2 cellular contexts compared by ENCODE assay signal in genomic region chr1:183512450-183512849, GRCh38.
TF ChIP-seq lines count a peak whose summit lies in the region.

No MANE protein-coding gene starts in this region.

TF ChIP-seq in A549, 52 proteins besides CTCF, POLR2A, EP300 and RAD21 (continued from another document):
- no peak for TF ChIP-seq REST (IDR thresholded peaks at IDR 0.05)
- TF ChIP-seq KDM1A (IDR thresholded peaks at IDR 0.05; ENCODE audit: low read depth): no peak
- TF ChIP-seq JUNB (IDR thresholded peaks at IDR 0.05): no peak
- no peak for TF ChIP-seq FOSL2 (IDR thresholded peaks at IDR 0.05)
- TF ChIP-seq FOSL2 (CRISPR knock-in tag; IDR thresholded peaks at IDR 0.05): no peak
- no peak for TF ChIP-seq PBX3 (IDR thresholded peaks at IDR 0.05)
- TF ChIP-seq POLR2AphosphoS2 (conservative IDR thresholded peaks at IDR 0.05; ENCODE audit: low read length): no peak

TF ChIP-seq in WTC11, 78 proteins besides CTCF, POLR2A, EP300 and RAD21:
- TF ChIP-seq PRDM15 (CRISPR knock-in tag; IDR thresholded peaks at IDR 0.05): no peak
- TF ChIP-seq ZBTB21 (CRISPR knock-in tag; IDR thresholded peaks at IDR 0.05; ENCODE audit: borderline replicate concordance): no peak
- no peak for TF ChIP-seq ESRRA (CRISPR knock-in tag; IDR thresholded peaks at IDR 0.05; ENCODE audit: borderline replicate concordance)
- TF ChIP-seq ZNF416 (CRISPR knock-in tag; IDR thresholded peaks at IDR 0.05): no peak
- no peak for TF ChIP-seq GTF2I (CRISPR knock-in tag; conservative IDR thresholded peaks at IDR 0.05)
- TF ChIP-seq CBFB (CRISPR knock-in tag; IDR thresholded peaks at IDR 0.05; ENCODE audit: low read depth): no peak
- TF ChIP-seq STAT6 (CRISPR knock-in tag; conservative IDR thresholded peaks at IDR 0.05; ENCODE audit: low read depth): no peak
- TF ChIP-seq ZSCAN18 (CRISPR knock-in tag; IDR thresholded peaks at IDR 0.05): no peak
- no peak for TF ChIP-seq ZNF425 (CRISPR knock-in tag; conservative IDR thresholded peaks at IDR 0.05)
- no peak for TF ChIP-seq IRF1 (CRISPR knock-in tag; IDR thresholded peaks at IDR 0.05)
- TF ChIP-seq ETV6 (CRISPR knock-in tag; IDR thresholded peaks at IDR 0.05): no peak
- no peak for TF ChIP-seq RELA (CRISPR knock-in tag; IDR thresholded peaks at IDR 0.05; ENCODE audit: borderline replicate concordance)
- no peak for TF ChIP-seq GRHL2 (CRISPR knock-in tag; IDR thresholded peaks at IDR 0.05; ENCODE audit: insufficient replicate concordance, severe bottlenecking)
- TF ChIP-seq ZNF532 (CRISPR knock-in tag; IDR thresholded peaks at IDR 0.05; ENCODE audit: borderline replicate concordance): no peak
- TF ChIP-seq NFE2L1 (CRISPR knock-in tag; IDR thresholded peaks at IDR 0.05): no peak
- TF ChIP-seq NFYB (CRISPR knock-in tag; conservative IDR thresholded peaks at IDR 0.05; ENCODE audit: low read depth): no peak
- TF ChIP-seq HMGA2 (CRISPR knock-in tag; IDR thresholded peaks at IDR 0.05): no peak
- no peak for TF ChIP-seq MYBL2 (CRISPR knock-in tag; IDR thresholded peaks at IDR 0.05)
